13 cellular contexts compared by ENCODE assay signal in genomic region chr5:146338774-146339714, GRCh38. TPM values are rescaled to one million over a fixed set of nuclear protein-coding genes. Genes with fewer than 3 reads are reported as not detected.
DNase-seq lines count a peak whose midpoint lies in the region; ATAC-seq and TF ChIP-seq lines count a peak whose summit lies in the region.
"Had no signal": no experiment of that assay in that cellular context is flagged by ENCODE, and none has a peak within 500 bp of the region (broad histone marks: within the 10 kb centered on the region; RNA-seq: fewer than 3 reads in every experiment).

TSS of gene POU4F3 (plus strand) at chr5:146338839. CDS start at chr5:146339113, 274 bp downstream.

- H3K27me3 ChIP-seq in NT2/D1 (ENCODE audit: insufficient read depth, insufficient read length) = peaks cover 98% of the 10 kb centered on the region
- H3K27me3 ChIP-seq in sigmoid colon = peaks cover 36 to 98% (median 94%) of the 10 kb centered on the region in 3 donors

- WGBS in mesodermal cell (ENCODE audit: insufficient coverage in 2 of 2), 2 experiments = 2 to 3% methylated on average over 49 to 50 of the region's 70 CpGs
- WGBS in sigmoid colon, 2 donors = 5 to 20% methylated on average over 70 of the region's 70 CpGs

- H3K9ac ChIP-seq in NT2/D1 (ENCODE audit: insufficient read length, low read depth) = peak within 1 kb of the TSS; percentile 8

- DNase-seq in NCI-H748 (lab: John Stamatoyannopoulos, UW; ENCODE audit: unreplicated experiment) (peak; percentile 76), NCI-H748 treated with DMSO at 0.1 percent for 48 hours (lab: John Stamatoyannopoulos, UW) (no peak), GM13977 (ENCODE audit: low spot score) (peak; percentile 28), NT2/D1 (ENCODE audit: low read depth, low spot score) (no peak), sigmoid colon (no peak)
- no peak for DNase-seq in activated CD4-positive, CD25-positive, alpha-beta regulatory T cell treated with anti-CD3 and anti-CD28 coated beads, Interleukin-2, amount 50 U/mL, for 72 hours
- DNase-seq: activated CD8-positive, alpha-beta memory T cell treated with anti-CD3 and anti-CD28 coated beads, Interleukin-2, amount 50 U/mL, for 4 hours; EL; T-helper 17 cell; thyroid gland had no signal

- H3K4me1 ChIP-seq in NT2/D1 (ENCODE audit: insufficient read depth, insufficient read length) = peaks cover 13% of the 10 kb centered on the region
- peaks cover 18% of the 10 kb centered on the region for H3K4me1 ChIP-seq in mesodermal cell (ENCODE audit: control insufficient read depth, insufficient read depth, low read length, poor library complexity, severe bottlenecking)
- H3K4me1 ChIP-seq in sigmoid colon = peaks cover 0 to 10% (median 8%) of the 10 kb centered on the region in 4 donors

- no peak for TF ChIP-seq EP300 in sigmoid colon (IDR thresholded peaks at IDR 0.05)

- TF ChIP-seq POLR2A in sigmoid colon (IDR thresholded peaks at IDR 0.05) = no peak

- in situ Hi-C loops in GM13977 (cut with MboI; ENCODE audit: low pct_unique_long_range_greater_than_20kb, low sequenced_read_pairs, unreplicated experiment) = no loop called here

- peak within 1 kb of the TSS; percentile 36 for H3K4me3 ChIP-seq in NT2/D1 (ENCODE audit: insufficient read length, low read depth)
- H3K4me3 ChIP-seq in mesodermal cell (ENCODE audit: extremely low read depth, insufficient read depth, low read length, poor library complexity, severe bottlenecking) = peak within 1 kb of the TSS; percentile 27
- H3K4me3 ChIP-seq in sigmoid colon = no peak within 1 kb of the TSS
- H3K4me3 ChIP-seq: thyroid gland had no signal

- H3K27ac ChIP-seq in mesodermal cell (ENCODE audit: low read depth, low read length, severe bottlenecking) (no peak within 1 kb of the TSS), sigmoid colon (no peak within 1 kb of the TSS)
- H3K27ac ChIP-seq: thyroid gland had no signal

- TF ChIP-seq CTCF in GM13977 (IDR thresholded peaks at IDR 0.05; ENCODE audit: extremely low read depth, insufficient read depth, missing control alignments) = no peak
- no peak for TF ChIP-seq CTCF in sigmoid colon (IDR thresholded peaks at IDR 0.05)

- no peak for ATAC-seq in GM21515 (IDR thresholded peaks at IDR 0.05; ENCODE audit: unreplicated experiment)
- ATAC-seq: sciatic nerve, T-helper 17 cell had no signal

- intact Hi-C loops in sigmoid colon (cut with DNase I) = no loop called here

- H3K36me3 ChIP-seq in NT2/D1 (ENCODE audit: insufficient read depth, insufficient read length, low read length) = no peaks in the 10 kb centered on the region
- no peaks in the 10 kb centered on the region for H3K36me3 ChIP-seq in mesodermal cell (ENCODE audit: control insufficient read depth, insufficient read depth, low read length)
- H3K36me3 ChIP-seq in sigmoid colon = no peaks in the 10 kb centered on the region
- H3K36me3 ChIP-seq: thyroid gland had no signal

- H3K9me3 ChIP-seq in NT2/D1 (ENCODE audit: insufficient read depth, low read length) (no peaks in the 10 kb centered on the region), mesodermal cell (ENCODE audit: control insufficient read depth, low read length) (no peaks in the 10 kb centered on the region), sigmoid colon (no peaks in the 10 kb centered on the region)
- H3K9me3 ChIP-seq: thyroid gland had no signal

RNA-seq across cellular contexts. Expression of gene POU4F3, which starts in this region (rescaled TPM):
- polyA plus RNA-seq in mesodermal cell (2013, experiment 1 of 2) = not detected
- polyA plus RNA-seq in mesodermal cell (2013, experiment 2 of 2) = not detected
- under 1 TPM in 2 of 4 donors, not detected in 2; under 0.01 to 0.83 TPM for total RNA-seq in sigmoid colon
- under 1 TPM in 1 of 3 donors, not detected in 2; 0.06 TPM for polyA plus RNA-seq in sigmoid colon
- total RNA-seq: sciatic nerve, T-helper 17 cell, thyroid gland had no signal

Comparison
In these comparisons a context has a peak if more than half of its experiments do, and no peak if none do; other contexts are left out.
1. DNase-seq: peak in NCI-H748 (single experiment) and GM13977 (single experiment); none in NCI-H748 treated with DMSO at 0.1 percent for 48 hours (single experiment), NT2/D1 (single experiment), activated CD4-positive, CD25-positive, alpha-beta regulatory T cell treated with anti-CD3 and anti-CD28 coated beads, Interleukin-2, amount 50 U/mL, for 72 hours (single experiment) and sigmoid colon (single experiment).
2. H3K4me3 ChIP-seq: peak in NT2/D1 (single experiment) and mesodermal cell (single experiment); none in sigmoid colon (0 of 4).